In genomic region chr6:110815260-110816109, GRCh38 we compare ENCODE assay signal across 1 cellular context.
TF ChIP-seq lines count a peak whose summit lies in the region.

Gene CDK19 (minus strand): TSS chr6:110815469. CDS start chr6:110815136, 333 bp downstream.

TF ChIP-seq in K562, 482 proteins besides CTCF, POLR2A, EP300 and RAD21 (continued from another document and continues in another):
- TF ChIP-seq, protein P1, sequence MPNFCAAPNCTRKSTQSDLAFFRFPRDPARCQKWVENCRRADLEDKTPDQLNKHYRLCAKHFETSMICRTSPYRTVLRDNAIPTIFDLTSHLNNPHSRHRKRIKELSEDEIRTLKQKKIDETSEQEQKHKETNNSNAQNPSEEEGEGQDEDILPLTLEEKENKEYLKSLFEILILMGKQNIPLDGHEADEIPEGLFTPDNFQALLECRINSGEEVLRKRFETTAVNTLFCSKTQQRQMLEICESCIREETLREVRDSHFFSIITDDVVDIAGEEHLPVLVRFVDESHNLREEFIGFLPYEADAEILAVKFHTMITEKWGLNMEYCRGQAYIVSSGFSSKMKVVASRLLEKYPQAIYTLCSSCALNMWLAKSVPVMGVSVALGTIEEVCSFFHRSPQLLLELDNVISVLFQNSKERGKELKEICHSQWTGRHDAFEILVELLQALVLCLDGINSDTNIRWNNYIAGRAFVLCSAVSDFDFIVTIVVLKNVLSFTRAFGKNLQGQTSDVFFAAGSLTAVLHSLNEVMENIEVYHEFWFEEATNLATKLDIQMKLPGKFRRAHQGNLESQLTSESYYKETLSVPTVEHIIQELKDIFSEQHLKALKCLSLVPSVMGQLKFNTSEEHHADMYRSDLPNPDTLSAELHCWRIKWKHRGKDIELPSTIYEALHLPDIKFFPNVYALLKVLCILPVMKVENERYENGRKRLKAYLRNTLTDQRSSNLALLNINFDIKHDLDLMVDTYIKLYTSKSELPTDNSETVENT (CRISPR knock-in tag; IDR thresholded peaks at IDR 0.05): 0 out of 2 replicates have a peak, but pooled peaks have one; percentile 44
- peak; percentile 35; the same call in 1 of the 2 replicates for TF ChIP-seq SOX6 (IDR thresholded peaks at IDR 0.05)
- no peak for TF ChIP-seq CHD4 (IDR thresholded peaks at IDR 0.05; ENCODE audit: insufficient read depth, insufficient replicate concordance, low read depth, low read length, poor library complexity, severe bottlenecking)
- no peak for TF ChIP-seq STAT6 (CRISPR knock-in tag; IDR thresholded peaks at IDR 0.05)
- TF ChIP-seq DACH1 (IDR thresholded peaks at IDR 0.05; ENCODE audit: partially characterized antibody): no peak
- TF ChIP-seq SRSF7 (optimal IDR thresholded peaks at IDR 0.05; ENCODE audit: low read depth, low read length): no peak
- no peak for TF ChIP-seq SMAD3 (CRISPR knock-in tag; conservative IDR thresholded peaks at IDR 0.05)
- peak; percentile 60 to 62; a peak in 3 of 4 replicates for TF ChIP-seq SIX5 (IDR thresholded peaks at IDR 0.05; ENCODE audit: borderline replicate concordance in 1 of 2, insufficient read depth in 1 of 2, low read depth in 1 of 2, low read length in 2 of 2)
- TF ChIP-seq TBP (optimal IDR thresholded peaks at IDR 0.05; ENCODE audit: low read depth, low read length): peak; percentile 94
- no peak for TF ChIP-seq HNRNPK (IDR thresholded peaks at IDR 0.05; ENCODE audit: low read depth, low read length, poor library complexity, severe bottlenecking)
- TF ChIP-seq, protein P2, sequence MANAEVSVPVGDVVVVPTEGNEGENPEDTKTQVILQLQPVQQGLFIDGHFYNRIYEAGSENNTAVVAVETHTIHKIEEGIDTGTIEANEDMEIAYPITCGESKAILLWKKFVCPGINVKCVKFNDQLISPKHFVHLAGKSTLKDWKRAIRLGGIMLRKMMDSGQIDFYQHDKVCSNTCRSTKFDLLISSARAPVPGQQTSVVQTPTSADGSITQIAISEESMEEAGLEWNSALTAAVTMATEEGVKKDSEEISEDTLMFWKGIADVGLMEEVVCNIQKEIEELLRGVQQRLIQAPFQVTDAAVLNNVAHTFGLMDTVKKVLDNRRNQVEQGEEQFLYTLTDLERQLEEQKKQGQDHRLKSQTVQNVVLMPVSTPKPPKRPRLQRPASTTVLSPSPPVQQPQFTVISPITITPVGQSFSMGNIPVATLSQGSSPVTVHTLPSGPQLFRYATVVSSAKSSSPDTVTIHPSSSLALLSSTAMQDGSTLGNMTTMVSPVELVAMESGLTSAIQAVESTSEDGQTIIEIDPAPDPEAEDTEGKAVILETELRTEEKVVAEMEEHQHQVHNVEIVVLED (CRISPR knock-in tag; IDR thresholded peaks at IDR 0.05): no peak; the same call in 1 of the 2 replicates
- TF ChIP-seq HEY1 (CRISPR knock-in tag; IDR thresholded peaks at IDR 0.05; ENCODE audit: borderline replicate concordance): no peak
- no peak for TF ChIP-seq KHSRP (IDR thresholded peaks at IDR 0.05)
- peak; percentile 40 to 55 for TF ChIP-seq E2F6 (IDR thresholded peaks at IDR 0.05; ENCODE audit: borderline replicate concordance in 1 of 2, extremely low read depth in 1 of 2, insufficient read depth in 1 of 2, insufficient read length in 1 of 2, low read depth in 1 of 2, low read length in 1 of 2, poor library complexity in 1 of 2, severe bottlenecking in 1 of 2)
- peak in 2 of 3 experiments; percentile 59 for TF ChIP-seq YY1 (IDR thresholded peaks at IDR 0.05; ENCODE audit: borderline replicate concordance in 1 of 3, control insufficient read depth in 1 of 3, extremely low read depth in 1 of 3, insufficient read depth in 3 of 3, insufficient read length in 1 of 3, insufficient replicate concordance in 2 of 3, low read depth in 1 of 3, low read length in 2 of 3)
- TF ChIP-seq ZNF668 (CRISPR knock-in tag; IDR thresholded peaks at IDR 0.05): no peak
- TF ChIP-seq PHF8 (IDR thresholded peaks at IDR 0.05; ENCODE audit: borderline replicate concordance, low read length): peak; percentile 89
- TF ChIP-seq, protein P3, sequence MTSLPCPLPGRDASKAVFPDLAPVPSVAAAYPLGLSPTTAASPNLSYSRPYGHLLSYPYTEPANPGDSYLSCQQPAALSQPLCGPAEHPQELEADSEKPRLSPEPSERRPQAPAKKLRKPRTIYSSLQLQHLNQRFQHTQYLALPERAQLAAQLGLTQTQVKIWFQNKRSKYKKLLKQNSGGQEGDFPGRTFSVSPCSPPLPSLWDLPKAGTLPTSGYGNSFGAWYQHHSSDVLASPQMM (CRISPR knock-in tag; IDR thresholded peaks at IDR 0.05): no peak
- TF ChIP-seq ZNF124 (CRISPR knock-in tag; IDR thresholded peaks at IDR 0.05): no peak
- TF ChIP-seq TSC22D4 (tag; IDR thresholded peaks at IDR 0.05): no peak
- no peak for TF ChIP-seq ARHGAP35 (IDR thresholded peaks at IDR 0.05; ENCODE audit: partially characterized antibody)
- peak; percentile 46 for TF ChIP-seq MYC (IDR thresholded peaks at IDR 0.05; ENCODE audit: low read depth, low read length)
- peak; percentile 37; the same call in 1 of the 2 replicates for TF ChIP-seq MYC (CRISPR knock-in tag; IDR thresholded peaks at IDR 0.05; ENCODE audit: borderline replicate concordance, low read depth)
- TF ChIP-seq ATF1 (CRISPR knock-in tag; IDR thresholded peaks at IDR 0.05): no peak; the same call in 1 of the 2 replicates
- TF ChIP-seq ATF1 (tag; IDR thresholded peaks at IDR 0.05): peak; percentile 95
- no peak for TF ChIP-seq MXI1 (IDR thresholded peaks at IDR 0.05; ENCODE audit: low read depth, low read length)
- TF ChIP-seq ZBED1 (IDR thresholded peaks at IDR 0.05): 0 out of 2 replicates have a peak, but pooled peaks have one; percentile 19
- no peak for TF ChIP-seq BCL6 (CRISPR knock-in tag; IDR thresholded peaks at IDR 0.05)
- TF ChIP-seq, protein P4, sequence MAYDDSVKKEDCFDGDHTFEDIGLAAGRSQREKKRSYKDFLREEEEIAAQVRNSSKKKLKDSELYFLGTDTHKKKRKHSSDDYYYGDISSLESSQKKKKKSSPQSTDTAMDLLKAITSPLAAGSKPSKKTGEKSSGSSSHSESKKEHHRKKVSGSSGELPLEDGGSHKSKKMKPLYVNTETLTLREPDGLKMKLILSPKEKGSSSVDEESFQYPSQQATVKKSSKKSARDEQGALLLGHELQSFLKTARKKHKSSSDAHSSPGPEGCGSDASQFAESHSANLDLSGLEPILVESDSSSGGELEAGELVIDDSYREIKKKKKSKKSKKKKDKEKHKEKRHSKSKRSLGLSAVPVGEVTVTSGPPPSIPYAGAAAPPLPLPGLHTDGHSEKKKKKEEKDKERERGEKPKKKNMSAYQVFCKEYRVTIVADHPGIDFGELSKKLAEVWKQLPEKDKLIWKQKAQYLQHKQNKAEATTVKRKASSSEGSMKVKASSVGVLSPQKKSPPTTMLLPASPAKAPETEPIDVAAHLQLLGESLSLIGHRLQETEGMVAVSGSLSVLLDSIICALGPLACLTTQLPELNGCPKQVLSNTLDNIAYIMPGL (CRISPR knock-in tag; IDR thresholded peaks at IDR 0.05): peak; percentile 67
- no peak for TF ChIP-seq HMG20B (CRISPR knock-in tag; IDR thresholded peaks at IDR 0.05)
- TF ChIP-seq TEAD2 (tag; IDR thresholded peaks at IDR 0.05): no peak
- no peak for TF ChIP-seq RBM22 (IDR thresholded peaks at IDR 0.05; ENCODE audit: low read depth, low read length, poor library complexity, severe bottlenecking)
- no peak for TF ChIP-seq BACH1 (tag; IDR thresholded peaks at IDR 0.05)
- no peak for TF ChIP-seq ETV1 (tag; conservative IDR thresholded peaks at IDR 0.05; ENCODE audit: low read depth)
- TF ChIP-seq, protein P5, sequence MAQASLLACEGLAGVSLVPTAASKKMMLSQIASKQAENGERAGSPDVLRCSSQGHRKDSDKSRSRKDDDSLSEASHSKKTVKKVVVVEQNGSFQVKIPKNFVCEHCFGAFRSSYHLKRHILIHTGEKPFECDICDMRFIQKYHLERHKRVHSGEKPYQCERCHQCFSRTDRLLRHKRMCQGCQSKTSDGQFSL (CRISPR knock-in tag; IDR thresholded peaks at IDR 0.05): no peak
- TF ChIP-seq, protein P5 (tag; IDR thresholded peaks at IDR 0.05): peak in 1 of 2 experiments; percentile 79; a peak in 1 of 4 replicates
- peak; percentile 96 for TF ChIP-seq SP1 (CRISPR knock-in tag; IDR thresholded peaks at IDR 0.05)
- TF ChIP-seq ZNF77 (CRISPR knock-in tag; IDR thresholded peaks at IDR 0.05): no peak
- TF ChIP-seq CBX5 (IDR thresholded peaks at IDR 0.05; ENCODE audit: borderline replicate concordance, low read depth): 0 out of 2 replicates have a peak, but pooled peaks have one; percentile 22
- no peak for TF ChIP-seq ZNF140 (CRISPR knock-in tag; IDR thresholded peaks at IDR 0.05)
- peak; percentile 38 to 76; a peak in 3 of 4 replicates for TF ChIP-seq TRIM24 (IDR thresholded peaks at IDR 0.05)
- no peak for TF ChIP-seq ELF4 (CRISPR knock-in tag; IDR thresholded peaks at IDR 0.05)
- TF ChIP-seq STAT5A (IDR thresholded peaks at IDR 0.05; ENCODE audit: borderline replicate concordance, low read length): peak; percentile 28; the same call in 1 of the 2 replicates
- peak; percentile 82 for TF ChIP-seq MTA3 (IDR thresholded peaks at IDR 0.05; ENCODE audit: borderline replicate concordance)
- TF ChIP-seq, protein P6, sequence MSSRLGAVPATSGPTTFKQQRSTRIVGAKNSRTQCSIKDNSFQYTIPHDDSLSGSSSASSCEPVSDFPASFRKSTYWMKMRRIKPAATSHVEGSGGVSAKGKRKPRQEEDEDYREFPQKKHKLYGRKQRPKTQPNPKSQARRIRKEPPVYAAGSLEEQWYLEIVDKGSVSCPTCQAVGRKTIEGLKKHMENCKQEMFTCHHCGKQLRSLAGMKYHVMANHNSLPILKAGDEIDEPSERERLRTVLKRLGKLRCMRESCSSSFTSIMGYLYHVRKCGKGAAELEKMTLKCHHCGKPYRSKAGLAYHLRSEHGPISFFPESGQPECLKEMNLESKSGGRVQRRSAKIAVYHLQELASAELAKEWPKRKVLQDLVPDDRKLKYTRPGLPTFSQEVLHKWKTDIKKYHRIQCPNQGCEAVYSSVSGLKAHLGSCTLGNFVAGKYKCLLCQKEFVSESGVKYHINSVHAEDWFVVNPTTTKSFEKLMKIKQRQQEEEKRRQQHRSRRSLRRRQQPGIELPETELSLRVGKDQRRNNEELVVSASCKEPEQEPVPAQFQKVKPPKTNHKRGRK (tag; IDR thresholded peaks at IDR 0.05): no peak
- peak; percentile 89; the same call in 1 of the 2 replicates for TF ChIP-seq CTBP1 (IDR thresholded peaks at IDR 0.05; ENCODE audit: borderline replicate concordance)
- no peak; the same call in 1 of the 2 replicates for TF ChIP-seq ZNF232 (CRISPR knock-in tag; IDR thresholded peaks at IDR 0.05)
- TF ChIP-seq, protein P7, sequence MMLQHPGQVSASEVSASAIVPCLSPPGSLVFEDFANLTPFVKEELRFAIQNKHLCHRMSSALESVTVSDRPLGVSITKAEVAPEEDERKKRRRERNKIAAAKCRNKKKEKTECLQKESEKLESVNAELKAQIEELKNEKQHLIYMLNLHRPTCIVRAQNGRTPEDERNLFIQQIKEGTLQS (IDR thresholded peaks at IDR 0.05): peak; percentile 61; the same call in 1 of the 2 replicates
- TF ChIP-seq, protein P7 (CRISPR knock-in tag; conservative IDR thresholded peaks at IDR 0.05): peak; percentile 85
- TF ChIP-seq HDAC3 (IDR thresholded peaks at IDR 0.05; ENCODE audit: borderline replicate concordance, partially characterized antibody): no peak
- TF ChIP-seq PPARD (CRISPR knock-in tag; IDR thresholded peaks at IDR 0.05): no peak
- peak; percentile 73; the same call in 1 of the 2 replicates for TF ChIP-seq ZNF511 (CRISPR knock-in tag; IDR thresholded peaks at IDR 0.05)
- TF ChIP-seq KDM5B (IDR thresholded peaks at IDR 0.05; ENCODE audit: insufficient replicate concordance, low read depth, low read length): peak; percentile 89
- TF ChIP-seq SREBF2 (CRISPR knock-in tag; IDR thresholded peaks at IDR 0.05): no peak
- peak; percentile 32; the same call in 1 of the 2 replicates for TF ChIP-seq SIN3B (IDR thresholded peaks at IDR 0.05; ENCODE audit: low read depth)
